ENCODE assay signal across 9 cellular contexts in the genomic region with DNA sequence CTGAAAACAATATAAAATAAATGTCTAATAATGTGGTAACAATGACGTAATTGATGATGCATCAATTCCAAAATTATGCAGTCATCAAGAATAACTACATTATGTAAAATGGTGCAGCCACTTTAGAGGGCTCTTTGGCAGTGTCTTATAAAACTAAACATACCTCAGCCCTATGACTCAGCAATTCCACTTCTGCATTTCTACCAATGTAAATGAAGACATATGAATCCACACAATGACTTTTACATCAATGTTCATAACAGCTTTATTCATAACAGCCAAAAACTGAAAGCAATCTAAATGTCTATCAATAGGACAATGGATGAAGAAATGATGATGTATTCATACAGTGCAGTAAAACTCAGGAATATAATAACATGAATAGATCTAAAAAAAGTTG.
DNase-seq lines count a peak whose midpoint lies in the region; ATAC-seq and TF ChIP-seq lines count a peak whose summit lies in the region.
"Had no signal": no experiment of that assay in that cellular context is flagged by ENCODE, and none has a peak within 500 bp of the region (broad histone marks: within the 10 kb centered on the region; RNA-seq: fewer than 3 reads in every experiment).

No MANE protein-coding gene starts in this region.

- ATAC-seq in GM18499 (IDR thresholded peaks at IDR 0.05; ENCODE audit: insufficient read depth, unreplicated experiment) (peak; percentile 91), HG03354 (IDR thresholded peaks at IDR 0.05; ENCODE audit: poor library complexity, severe bottlenecking, unreplicated experiment) (peak; percentile 59)

- TF ChIP-seq CTCF in RWPE1 (conservative IDR thresholded peaks at IDR 0.05; ENCODE audit: low read depth), result no peak

- no peak overlapping the region for H3K27ac ChIP-seq in RWPE1

- CTCF ChIA-PET in RWPE1 (lab: Yijun Ruan, JAX), result interaction anchor here (0.7 kb wide), 1 partner anchor 32 kb away, joined by 4 read pairs; no protein-coding TSS in a partner anchor

- DNase-seq in SIG-M5 (lab: John Stamatoyannopoulos, UW), result peak; percentile 33
- peak; percentile 37 for DNase-seq in glomerular endothelial cell (ENCODE audit: extremely low read depth, low read depth, low spot score)
- no peak for DNase-seq in NCI-H2107 (lab: John Stamatoyannopoulos, UW)
- no peak for DNase-seq in midbrain (lab: John Stamatoyannopoulos, UW)
- DNase-seq in globus pallidus (ENCODE audit: low spot score), result no peak
- no peak for DNase-seq in RWPE1 (ENCODE audit: low spot score)
- DNase-seq: effector CD4-positive, alpha-beta T cell had no signal

- POLR2A ChIA-PET in RWPE1 (lab: Yijun Ruan, JAX; ENCODE audit: low non-redundant PET), result no interaction called here

Comparison
In these comparisons a context has a peak if more than half of its experiments do, and no peak if none do; other contexts are left out.
1. DNase-seq: peak in SIG-M5 (single experiment) and glomerular endothelial cell (single experiment); none in NCI-H2107 (single experiment), midbrain (single experiment), globus pallidus (single experiment) and RWPE1 (single experiment).